In genomic region chr22:39230261-39231196, GRCh38 we compare ENCODE assay signal across 1 cellular context.
TF ChIP-seq lines count a peak whose summit lies in the region.

No MANE protein-coding gene starts in this region.

TF ChIP-seq in HepG2, 621 proteins besides CTCF, POLR2A, EP300 and RAD21 (continued from another document and continues in another):
- TF ChIP-seq ZBTB34 (CRISPR knock-in tag; IDR thresholded peaks at IDR 0.05) (no peak), HMGA1 (CRISPR knock-in tag; conservative IDR thresholded peaks at IDR 0.05) (no peak), ZNF546 (CRISPR knock-in tag; conservative IDR thresholded peaks at IDR 0.05) (no peak), ZNF713 (CRISPR knock-in tag; IDR thresholded peaks at IDR 0.05) (no peak), UBTF (CRISPR knock-in tag; IDR thresholded peaks at IDR 0.05) (peak; percentile 78), HIC2 (CRISPR knock-in tag; IDR thresholded peaks at IDR 0.05; ENCODE audit: low read depth) (peak; percentile 47; the same call in 1 of the 2 replicates), PPARG (CRISPR knock-in tag; conservative IDR thresholded peaks at IDR 0.05) (peak; percentile 86), ZNF503 (CRISPR knock-in tag; IDR thresholded peaks at IDR 0.05) (peak; percentile 92), MIXL1 (CRISPR knock-in tag; IDR thresholded peaks at IDR 0.05) (peak; percentile 70; the same call in 1 of the 2 replicates), HOXA5 (CRISPR knock-in tag; IDR thresholded peaks at IDR 0.05) (0 out of 2 replicates have a peak, but pooled peaks have one; percentile 40), ISL2 (CRISPR knock-in tag; IDR thresholded peaks at IDR 0.05) (peak; percentile 42; the same call in 1 of the 2 replicates), FOXK1 (CRISPR knock-in tag; IDR thresholded peaks at IDR 0.05; ENCODE audit: borderline replicate concordance, low read depth) (peak; percentile 98; the same call in 1 of the 2 replicates), ZNF124 (CRISPR knock-in tag; IDR thresholded peaks at IDR 0.05) (0 out of 2 replicates have a peak, but pooled peaks have one; percentile 49), ZSCAN25 (CRISPR knock-in tag; IDR thresholded peaks at IDR 0.05) (0 out of 2 replicates have a peak, but pooled peaks have one; percentile 44), ZBTB3 (CRISPR knock-in tag; IDR thresholded peaks at IDR 0.05; ENCODE audit: borderline replicate concordance, low read depth) (0 out of 2 replicates have a peak, but pooled peaks have one; percentile 23), HDAC1 (CRISPR knock-in tag; IDR thresholded peaks at IDR 0.05) (peak; percentile 98), ZFY (CRISPR knock-in tag; IDR thresholded peaks at IDR 0.05) (peak; percentile 15; the same call in 1 of the 2 replicates), TBP (CRISPR knock-in tag; IDR thresholded peaks at IDR 0.05) (no peak), TFE3 (CRISPR knock-in tag; IDR thresholded peaks at IDR 0.05) (peak; percentile 69), TFDP2 (CRISPR knock-in tag; IDR thresholded peaks at IDR 0.05) (peak; percentile 42; the same call in 1 of the 2 replicates), ZBTB2 (CRISPR knock-in tag; IDR thresholded peaks at IDR 0.05; ENCODE audit: low read depth) (no peak), SMYD3 (CRISPR knock-in tag; IDR thresholded peaks at IDR 0.05) (peak; percentile 61; the same call in 1 of the 2 replicates), AHDC1 (CRISPR knock-in tag; IDR thresholded peaks at IDR 0.05; ENCODE audit: borderline replicate concordance) (peak; percentile 83; the same call in 1 of the 2 replicates), ZFP90 (CRISPR knock-in tag; IDR thresholded peaks at IDR 0.05; ENCODE audit: borderline replicate concordance) (peak; percentile 43; the same call in 1 of the 2 replicates), SKIL (CRISPR knock-in tag; IDR thresholded peaks at IDR 0.05; ENCODE audit: borderline replicate concordance) (peak; percentile 100), GATAD2A (CRISPR knock-in tag; IDR thresholded peaks at IDR 0.05) (peak; percentile 93), KAT2B (IDR thresholded peaks at IDR 0.05; ENCODE audit: borderline replicate concordance, low read depth, low read length) (no peak), ZBTB46 (CRISPR knock-in tag; IDR thresholded peaks at IDR 0.05; ENCODE audit: borderline replicate concordance) (0 out of 2 replicates have a peak, but pooled peaks have one; percentile 46), SMAD3 (CRISPR knock-in tag; IDR thresholded peaks at IDR 0.05) (peak; percentile 72; the same call in 1 of the 2 replicates), SMAD1 (CRISPR knock-in tag; IDR thresholded peaks at IDR 0.05; ENCODE audit: borderline replicate concordance, low read depth) (0 out of 2 replicates have a peak, but pooled peaks have one; percentile 40), GTF2F1 (IDR thresholded peaks at IDR 0.05; ENCODE audit: low read length) (no peak), NR2F6 (IDR thresholded peaks at IDR 0.05) (peak; percentile 99), NR2F6 (CRISPR knock-in tag; IDR thresholded peaks at IDR 0.05) (peak; percentile 100), ZNF607 (CRISPR knock-in tag; IDR thresholded peaks at IDR 0.05; ENCODE audit: borderline replicate concordance) (peak; percentile 57; the same call in 1 of the 2 replicates), ZNF180 (CRISPR knock-in tag; IDR thresholded peaks at IDR 0.05; ENCODE audit: borderline replicate concordance, low read depth) (no peak)
